Comparison of ENCODE assay signal across 8 cellular contexts in the genomic region with DNA sequence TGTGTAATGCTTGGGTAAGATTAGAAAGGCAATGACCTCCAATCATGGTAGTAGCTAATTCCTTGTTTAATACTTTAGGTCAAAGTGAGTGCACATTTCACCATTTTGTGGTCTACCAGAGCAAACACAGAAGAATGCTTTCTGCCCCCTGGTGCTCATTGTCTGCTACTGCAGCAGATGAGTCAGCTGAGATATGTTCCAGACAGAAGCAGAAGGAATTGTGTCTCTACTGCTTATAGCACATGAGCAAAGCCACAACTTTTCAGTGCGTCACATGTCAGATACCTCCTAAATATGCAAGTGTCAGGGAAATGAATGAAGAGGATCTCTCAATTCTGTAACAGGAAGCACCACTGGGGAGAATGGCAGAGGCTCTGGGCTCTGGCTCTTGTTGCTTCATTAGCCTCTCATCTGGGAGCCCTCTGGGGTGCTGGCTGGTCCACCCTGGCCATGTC.
DNase-seq lines count a peak whose midpoint lies in the region; ATAC-seq, FAIRE-seq and TF ChIP-seq lines count a peak whose summit lies in the region.

No MANE protein-coding gene starts in this region.

- ATAC-seq in psoas muscle, result peak; percentile 95 to 98 (median 96)

- DNase-seq in ELR (ENCODE audit: low read depth), result peak; percentile 90
- DNase-seq in H54 (ENCODE audit: insufficient read length, low spot score), result peak; percentile 40
- peak; percentile 84 for DNase-seq in MM.1S
- DNase-seq in SKM-1 treated with dmso at 0.1 percent for 144 hours (lab: John Stamatoyannopoulos, UW; ENCODE audit: unreplicated experiment), result peak; percentile 80
- peak; percentile 61 for DNase-seq in activated naive CD8-positive, alpha-beta T cell treated with anti-CD3 and anti-CD28 coated beads, Interleukin-2, amount 50 U/mL, for 16 hours (ENCODE audit: low read depth, low spot score)
- peak; percentile 73 to 96 for DNase-seq in cardiac muscle cell (ENCODE audit: low read depth in 1 of 2, low spot score in 1 of 2)
- peak; percentile 76 to 86 for DNase-seq in psoas muscle
- peak; percentile 62 to 69 for DNase-seq in uterus

- H3K9ac ChIP-seq in MM.1S (ENCODE audit: low read length), result no peak overlapping the region

- peak; percentile 97 for TF ChIP-seq CTCF in MM.1S (IDR thresholded peaks at IDR 0.05; ENCODE audit: low read length)
- peak; percentile 90 for TF ChIP-seq CTCF in cardiac muscle cell (IDR thresholded peaks at IDR 0.05; ENCODE audit: low read depth, low read length)
- peak; percentile 97 for TF ChIP-seq CTCF in psoas muscle (IDR thresholded peaks at IDR 0.05)
- peak; percentile 61 to 84 (median 76) for TF ChIP-seq CTCF in uterus (IDR thresholded peaks at IDR 0.05)

- no peaks in the 10 kb centered on the region for H3K79me2 ChIP-seq in MM.1S (ENCODE audit: low read length)

- H3K4me1 ChIP-seq in MM.1S (ENCODE audit: low read length), result peaks cover 34% of the 10 kb centered on the region
- H3K4me1 ChIP-seq in cardiac muscle cell (ENCODE audit: low read depth), result no peaks in the 10 kb centered on the region
- peaks cover 20% of the 10 kb centered on the region for H3K4me1 ChIP-seq in psoas muscle
- no peaks in the 10 kb centered on the region for H3K4me1 ChIP-seq in uterus

- peak; percentile 87 for FAIRE-seq in H54 (lab: Jason Lieb, UNC)

- no peaks in the 10 kb centered on the region for H3K27me3 ChIP-seq in MM.1S (replicated peaks; ENCODE audit: insufficient read depth, low read length)
- no peaks in the 10 kb centered on the region for H3K27me3 ChIP-seq in cardiac muscle cell
- no peaks in the 10 kb centered on the region for H3K27me3 ChIP-seq in psoas muscle (ENCODE audit: insufficient read depth in 3 of 3, low read length in 2 of 3)
- no peaks in the 10 kb centered on the region for H3K27me3 ChIP-seq in uterus

- H3F3A ChIP-seq in MM.1S (ENCODE audit: insufficient read depth, low read length), result peaks cover 21% of the 10 kb centered on the region

- H3K9me3 ChIP-seq in MM.1S (replicated peaks; ENCODE audit: insufficient read depth, low read length), result no peaks in the 10 kb centered on the region
- no peaks in the 10 kb centered on the region for H3K9me3 ChIP-seq in cardiac muscle cell (ENCODE audit: low read depth)
- no peaks in the 10 kb centered on the region for H3K9me3 ChIP-seq in psoas muscle
- no peaks in the 10 kb centered on the region for H3K9me3 ChIP-seq in uterus

- H3K9me2 ChIP-seq in MM.1S (replicated peaks; ENCODE audit: insufficient read depth, low read length), result no peaks in the 10 kb centered on the region

- H3K4me3 ChIP-seq in MM.1S (ENCODE audit: low read length) (no peak overlapping the region), cardiac muscle cell (no peak overlapping the region), psoas muscle (no peak overlapping the region), uterus (no peak overlapping the region)

- intact Hi-C loops in psoas muscle (cut with DNase I) (loop anchor here (1.0 to 5.0 kb wide), 5 partner anchors 174 to 467 kb away; no protein-coding TSS in a partner anchor), uterus (cut with DNase I; ENCODE audit: low total_unique reads) (no loop called here)

- peak overlapping the region; percentile 36 for H2AFZ ChIP-seq in MM.1S (ENCODE audit: low read length)

- peak overlapping the region; percentile 15; the same call in 1 of the 2 replicates for H3K4me2 ChIP-seq in MM.1S (ENCODE audit: low read depth, low read length)

- 26 to 53% (median 38%) methylated on average over 1 of the region's 1 CpG for WGBS in psoas muscle, 3 donors

- no peaks in the 10 kb centered on the region for H4K20me1 ChIP-seq in MM.1S (ENCODE audit: insufficient read depth, low read length)

- H3K36me3 ChIP-seq in MM.1S (replicated peaks; ENCODE audit: insufficient read depth, low read length) (no peaks in the 10 kb centered on the region), cardiac muscle cell (no peaks in the 10 kb centered on the region), psoas muscle (ENCODE audit: insufficient read depth in 1 of 2, low read depth in 1 of 2) (no peaks in the 10 kb centered on the region), uterus (no peaks in the 10 kb centered on the region)

- TF ChIP-seq POLR2A in H54 (IDR thresholded peaks at IDR 0.05; ENCODE audit: low read depth, low read length) (no peak), uterus (IDR thresholded peaks at IDR 0.05) (no peak)

- peak overlapping the region; percentile 9; the same call in 1 of the 2 replicates for H3K27ac ChIP-seq in MM.1S (ENCODE audit: low read length)
- H3K27ac ChIP-seq in cardiac muscle cell, result no peak overlapping the region
- H3K27ac ChIP-seq in psoas muscle, result peak overlapping the region; percentile 75
- H3K27ac ChIP-seq in uterus, result no peak overlapping the region

Comparison
In these comparisons a context has a peak if more than half of its experiments do, and no peak if none do; other contexts are left out.
1. DNase-seq: peak in every context shown above with its lines; median percentile 90 in ELR; 84 in cardiac muscle cell; 84 in MM.1S; 81 in psoas muscle; 80 in SKM-1 treated with dmso at 0.1 percent for 144 hours; 66 in uterus; 61 in activated naive CD8-positive, alpha-beta T cell treated with anti-CD3 and anti-CD28 coated beads, Interleukin-2, amount 50 U/mL, for 16 hours; 40 in H54.
2. H3K27ac ChIP-seq: peak in MM.1S (single experiment) and psoas muscle (single experiment); none in cardiac muscle cell (single experiment) and uterus (0 of 2).
3. Peak in every context shown above with its lines, with median percentiles within 50 percentile points of each other: CTCF ChIP-seq.